In genomic region chr9:120980951-120981350, GRCh38 we compare ENCODE assay signal across 20 cellular contexts.
"Had no signal": no experiment of that assay in that cellular context is flagged by ENCODE, and none has a peak within 500 bp of the region (broad histone marks: within the 10 kb centered on the region; RNA-seq: fewer than 3 reads in every experiment).

No MANE protein-coding gene starts in this region.

- ATAC-seq: gastroesophageal sphincter had no signal

- H3K36me3 Mint-ChIP-seq: activated CD8-positive, alpha-beta memory T cell treated with anti-CD3 and anti-CD28 coated beads, Interleukin-2, amount 10 ng/mL, durations not matched to agents 7 days and 5 days; activated naive CD8-positive, alpha-beta T cell had no signal

- H3K36me3 ChIP-seq: brain microvascular endothelial cell, lower lobe of right lung, neutrophil had no signal

- H3K4me3 Mint-ChIP-seq: activated CD8-positive, alpha-beta memory T cell treated with anti-CD3 and anti-CD28 coated beads, Interleukin-2, amount 10 ng/mL, durations not matched to agents 7 days and 5 days; activated naive CD8-positive, alpha-beta T cell; activated T-cell treated with anti-CD3 and anti-CD28 coated beads, Interleukin-2, amount 50 U/mL, for 24 hours; dendritic cell treated with granulocyte-macrophage colony-stimulating factor and Interleukin-4, amounts not matched to agents 40 ng/mL and 50 ng/mL, for 4 days; effector memory CD8-positive, alpha-beta T cell; naive thymus-derived CD4-positive, alpha-beta T cell; stimulated activated naive B cell treated with anti-CD40 and anti-IgM and Interleukin-4, amounts not matched to agents 10 μg/mL and 1 μg/mL and 100 μg/mL, for 72 hours; T-helper 2 cell treated with Interferon-gamma antibody and Interleukin-4, amounts not matched to agents 5 μg/mL and 100 μg/mL, for 36 hours had no signal

- H3K4me1 ChIP-seq: tibial nerve had no signal

- H3K27me3 Mint-ChIP-seq: activated naive CD8-positive, alpha-beta T cell; activated T-cell treated with anti-CD3 and anti-CD28 coated beads, Interleukin-2, amount 50 U/mL, for 24 hours; dendritic cell treated with granulocyte-macrophage colony-stimulating factor and Interleukin-4, amounts not matched to agents 40 ng/mL and 50 ng/mL, for 4 days; effector memory CD8-positive, alpha-beta T cell; stimulated activated naive B cell treated with anti-CD40 and anti-IgM and Interleukin-4, amounts not matched to agents 10 μg/mL and 1 μg/mL and 100 μg/mL, for 72 hours had no signal

- H3K27ac Mint-ChIP-seq: activated CD8-positive, alpha-beta memory T cell treated with anti-CD3 and anti-CD28 coated beads, Interleukin-2, amount 10 ng/mL, durations not matched to agents 7 days and 5 days; activated naive CD8-positive, alpha-beta T cell; activated T-cell treated with anti-CD3 and anti-CD28 coated beads, Interleukin-2, amount 50 U/mL, for 24 hours; dendritic cell treated with granulocyte-macrophage colony-stimulating factor and Interleukin-4, amounts not matched to agents 40 ng/mL and 50 ng/mL, for 4 days; effector memory CD8-positive, alpha-beta T cell; stimulated activated naive B cell treated with anti-CD40 and anti-IgM and Interleukin-4, amounts not matched to agents 10 μg/mL and 1 μg/mL and 100 μg/mL, for 72 hours; T-helper 2 cell treated with Interferon-gamma antibody and Interleukin-4, amounts not matched to agents 5 μg/mL and 100 μg/mL, for 36 hours had no signal

- H3K27me3 ChIP-seq: brain microvascular endothelial cell, gastroesophageal sphincter, neutrophil, tibial nerve had no signal

- H3K27ac ChIP-seq: brain microvascular endothelial cell, gastroesophageal sphincter, lower lobe of right lung, neutrophil, tibial nerve had no signal

- H3K9me3 Mint-ChIP-seq: activated T-cell treated with anti-CD3 and anti-CD28 coated beads, Interleukin-2, amount 50 U/mL, for 24 hours; dendritic cell treated with granulocyte-macrophage colony-stimulating factor and Interleukin-4, amounts not matched to agents 40 ng/mL and 50 ng/mL, for 4 days; effector memory CD8-positive, alpha-beta T cell; stimulated activated naive B cell treated with anti-CD40 and anti-IgM and Interleukin-4, amounts not matched to agents 10 μg/mL and 1 μg/mL and 100 μg/mL, for 72 hours; T-helper 2 cell treated with Interferon-gamma antibody and Interleukin-4, amounts not matched to agents 5 μg/mL and 100 μg/mL, for 36 hours had no signal

- H3K9me3 ChIP-seq: gastroesophageal sphincter, lower lobe of right lung, neutrophil, tibial nerve had no signal

- H3K4me3 ChIP-seq: gastroesophageal sphincter, lower lobe of right lung, tibial nerve had no signal

- DNase-seq: activated CD4-positive, alpha-beta T cell treated with anti-CD3 and anti-CD28 coated beads for 1 hour; activated CD4-positive, alpha-beta T cell treated with anti-CD3 and anti-CD28 coated beads, Interleukin-2, amount 50 U/mL, for 48 hours; activated CD8-positive, alpha-beta memory T cell treated with anti-CD3 and anti-CD28 coated beads, Interleukin-2, amount 10 ng/mL, durations not matched to agents 7 days and 5 days; activated effector memory CD4-positive, alpha-beta T cell treated with Interleukin-2 at 50 U/mL for 16 hours; activated T-cell treated with anti-CD3 and anti-CD28 coated beads, Interleukin-2, amount 50 U/mL, for 24 hours; brain microvascular endothelial cell; hippocampal formation; left cardiac atrium; lower lobe of right lung; posterior cingulate gyrus; stimulated activated CD4-positive, alpha-beta T cell treated with anti-CD3 and anti-CD28 coated beads, Interleukin-1b, Interleukin-23, amount 100 ng/mL, for 48 hours; stimulated activated naive B cell treated with anti-CD40 and anti-IgM and Interleukin-4, amounts not matched to agents 10 μg/mL and 1 μg/mL and 100 μg/mL, for 72 hours had no signal
